In genomic region chr5:132293066-132293991, GRCh38 we compare ENCODE assay signal across 1 cellular context.
A peak's percentile ranks its signal among the peaks of the same experiment; 100 is the strongest.
TF ChIP-seq lines count a peak whose summit lies in the region.

No MANE protein-coding gene starts in this region.

TF ChIP-seq in HepG2, 621 proteins besides CTCF, POLR2A, EP300 and RAD21 (continued from another document and continues in another):
- TF ChIP-seq, protein P1, sequence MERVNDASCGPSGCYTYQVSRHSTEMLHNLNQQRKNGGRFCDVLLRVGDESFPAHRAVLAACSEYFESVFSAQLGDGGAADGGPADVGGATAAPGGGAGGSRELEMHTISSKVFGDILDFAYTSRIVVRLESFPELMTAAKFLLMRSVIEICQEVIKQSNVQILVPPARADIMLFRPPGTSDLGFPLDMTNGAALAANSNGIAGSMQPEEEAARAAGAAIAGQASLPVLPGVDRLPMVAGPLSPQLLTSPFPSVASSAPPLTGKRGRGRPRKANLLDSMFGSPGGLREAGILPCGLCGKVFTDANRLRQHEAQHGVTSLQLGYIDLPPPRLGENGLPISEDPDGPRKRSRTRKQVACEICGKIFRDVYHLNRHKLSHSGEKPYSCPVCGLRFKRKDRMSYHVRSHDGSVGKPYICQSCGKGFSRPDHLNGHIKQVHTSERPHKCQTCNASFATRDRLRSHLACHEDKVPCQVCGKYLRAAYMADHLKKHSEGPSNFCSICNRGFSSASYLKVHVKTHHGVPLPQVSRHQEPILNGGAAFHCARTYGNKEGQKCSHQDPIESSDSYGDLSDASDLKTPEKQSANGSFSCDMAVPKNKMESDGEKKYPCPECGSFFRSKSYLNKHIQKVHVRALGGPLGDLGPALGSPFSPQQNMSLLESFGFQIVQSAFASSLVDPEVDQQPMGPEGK (CRISPR knock-in tag; IDR thresholded peaks at IDR 0.05) = peak; percentile 96
- TF ChIP-seq ZNF329 (CRISPR knock-in tag; IDR thresholded peaks at IDR 0.05; ENCODE audit: low read depth) = peak; percentile 62; the same call in 1 of the 2 replicates
- TF ChIP-seq ZNF446 (CRISPR knock-in tag; IDR thresholded peaks at IDR 0.05) = no peak
- no peak for TF ChIP-seq ZFYVE20 (CRISPR knock-in tag; IDR thresholded peaks at IDR 0.05; ENCODE audit: borderline replicate concordance, low read depth)
- TF ChIP-seq ZNF20 (CRISPR knock-in tag; IDR thresholded peaks at IDR 0.05) = 0 out of 2 replicates have a peak, but pooled peaks have one; percentile 68
- no peak; the same call in 1 of the 2 replicates for TF ChIP-seq ZNF749 (CRISPR knock-in tag; IDR thresholded peaks at IDR 0.05; ENCODE audit: borderline replicate concordance)
- TF ChIP-seq, protein P2, sequence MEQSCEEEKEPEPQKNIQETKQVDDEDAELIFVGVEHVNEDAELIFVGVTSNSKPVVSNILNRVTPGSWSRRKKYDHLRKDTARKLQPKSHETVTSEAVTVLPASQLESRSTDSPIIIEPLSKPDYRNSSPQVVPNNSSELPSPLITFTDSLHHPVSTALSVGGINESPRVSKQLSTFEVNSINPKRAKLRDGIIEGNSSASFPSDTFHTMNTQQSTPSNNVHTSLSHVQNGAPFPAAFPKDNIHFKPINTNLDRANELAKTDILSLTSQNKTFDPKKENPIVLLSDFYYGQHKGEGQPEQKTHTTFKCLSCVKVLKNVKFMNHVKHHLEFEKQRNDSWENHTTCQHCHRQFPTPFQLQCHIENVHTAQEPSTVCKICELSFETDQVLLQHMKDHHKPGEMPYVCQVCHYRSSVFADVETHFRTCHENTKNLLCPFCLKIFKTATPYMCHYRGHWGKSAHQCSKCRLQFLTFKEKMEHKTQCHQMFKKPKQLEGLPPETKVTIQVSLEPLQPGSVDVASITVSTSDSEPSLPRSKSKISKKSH (CRISPR knock-in tag; IDR thresholded peaks at IDR 0.05; ENCODE audit: borderline replicate concordance) = peak; percentile 73; the same call in 1 of the 2 replicates
- TF ChIP-seq ZNF253 (CRISPR knock-in tag; IDR thresholded peaks at IDR 0.05; ENCODE audit: borderline replicate concordance) = 0 out of 2 replicates have a peak, but pooled peaks have one; percentile 80
- no peak; the same call in 1 of the 2 replicates for TF ChIP-seq ZNF747 (CRISPR knock-in tag; IDR thresholded peaks at IDR 0.05; ENCODE audit: borderline replicate concordance)
- peak; percentile 33; the same call in 1 of the 2 replicates for TF ChIP-seq HDAC2 (CRISPR knock-in tag; IDR thresholded peaks at IDR 0.05)
- TF ChIP-seq SMAD3 (CRISPR knock-in tag; IDR thresholded peaks at IDR 0.05) = peak; percentile 75; the same call in 1 of the 2 replicates
- TF ChIP-seq, protein P3, sequence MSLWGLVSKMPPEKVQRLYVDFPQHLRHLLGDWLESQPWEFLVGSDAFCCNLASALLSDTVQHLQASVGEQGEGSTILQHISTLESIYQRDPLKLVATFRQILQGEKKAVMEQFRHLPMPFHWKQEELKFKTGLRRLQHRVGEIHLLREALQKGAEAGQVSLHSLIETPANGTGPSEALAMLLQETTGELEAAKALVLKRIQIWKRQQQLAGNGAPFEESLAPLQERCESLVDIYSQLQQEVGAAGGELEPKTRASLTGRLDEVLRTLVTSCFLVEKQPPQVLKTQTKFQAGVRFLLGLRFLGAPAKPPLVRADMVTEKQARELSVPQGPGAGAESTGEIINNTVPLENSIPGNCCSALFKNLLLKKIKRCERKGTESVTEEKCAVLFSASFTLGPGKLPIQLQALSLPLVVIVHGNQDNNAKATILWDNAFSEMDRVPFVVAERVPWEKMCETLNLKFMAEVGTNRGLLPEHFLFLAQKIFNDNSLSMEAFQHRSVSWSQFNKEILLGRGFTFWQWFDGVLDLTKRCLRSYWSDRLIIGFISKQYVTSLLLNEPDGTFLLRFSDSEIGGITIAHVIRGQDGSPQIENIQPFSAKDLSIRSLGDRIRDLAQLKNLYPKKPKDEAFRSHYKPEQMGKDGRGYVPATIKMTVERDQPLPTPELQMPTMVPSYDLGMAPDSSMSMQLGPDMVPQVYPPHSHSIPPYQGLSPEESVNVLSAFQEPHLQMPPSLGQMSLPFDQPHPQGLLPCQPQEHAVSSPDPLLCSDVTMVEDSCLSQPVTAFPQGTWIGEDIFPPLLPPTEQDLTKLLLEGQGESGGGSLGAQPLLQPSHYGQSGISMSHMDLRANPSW (CRISPR knock-in tag; IDR thresholded peaks at IDR 0.05; ENCODE audit: borderline replicate concordance) = no peak
- TF ChIP-seq ZNF138 (CRISPR knock-in tag; IDR thresholded peaks at IDR 0.05; ENCODE audit: low read depth) = no peak
- TF ChIP-seq THAP8 (CRISPR knock-in tag; IDR thresholded peaks at IDR 0.05; ENCODE audit: borderline replicate concordance) = peak; percentile 95
- 0 out of 2 replicates have a peak, but pooled peaks have one; percentile 31 for TF ChIP-seq ZNF75D (CRISPR knock-in tag; IDR thresholded peaks at IDR 0.05; ENCODE audit: borderline replicate concordance)
- TF ChIP-seq SRF (IDR thresholded peaks at IDR 0.05; ENCODE audit: low read depth, low read length) = no peak
- TF ChIP-seq, protein P4, sequence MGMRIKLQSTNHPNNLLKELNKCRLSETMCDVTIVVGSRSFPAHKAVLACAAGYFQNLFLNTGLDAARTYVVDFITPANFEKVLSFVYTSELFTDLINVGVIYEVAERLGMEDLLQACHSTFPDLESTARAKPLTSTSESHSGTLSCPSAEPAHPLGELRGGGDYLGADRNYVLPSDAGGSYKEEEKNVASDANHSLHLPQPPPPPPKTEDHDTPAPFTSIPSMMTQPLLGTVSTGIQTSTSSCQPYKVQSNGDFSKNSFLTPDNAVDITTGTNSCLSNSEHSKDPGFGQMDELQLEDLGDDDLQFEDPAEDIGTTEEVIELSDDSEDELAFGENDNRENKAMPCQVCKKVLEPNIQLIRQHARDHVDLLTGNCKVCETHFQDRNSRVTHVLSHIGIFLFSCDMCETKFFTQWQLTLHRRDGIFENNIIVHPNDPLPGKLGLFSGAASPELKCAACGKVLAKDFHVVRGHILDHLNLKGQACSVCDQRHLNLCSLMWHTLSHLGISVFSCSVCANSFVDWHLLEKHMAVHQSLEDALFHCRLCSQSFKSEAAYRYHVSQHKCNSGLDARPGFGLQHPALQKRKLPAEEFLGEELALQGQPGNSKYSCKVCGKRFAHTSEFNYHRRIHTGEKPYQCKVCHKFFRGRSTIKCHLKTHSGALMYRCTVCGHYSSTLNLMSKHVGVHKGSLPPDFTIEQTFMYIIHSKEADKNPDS (CRISPR knock-in tag; IDR thresholded peaks at IDR 0.05) = no peak
- TF ChIP-seq ZBTB34 (CRISPR knock-in tag; IDR thresholded peaks at IDR 0.05) = peak; percentile 32; the same call in 1 of the 2 replicates
- TF ChIP-seq GATAD1 (CRISPR knock-in tag; IDR thresholded peaks at IDR 0.05) = no peak
- no peak; the same call in 1 of the 2 replicates for TF ChIP-seq ZKSCAN5 (CRISPR knock-in tag; IDR thresholded peaks at IDR 0.05)
- TF ChIP-seq, protein P5, sequence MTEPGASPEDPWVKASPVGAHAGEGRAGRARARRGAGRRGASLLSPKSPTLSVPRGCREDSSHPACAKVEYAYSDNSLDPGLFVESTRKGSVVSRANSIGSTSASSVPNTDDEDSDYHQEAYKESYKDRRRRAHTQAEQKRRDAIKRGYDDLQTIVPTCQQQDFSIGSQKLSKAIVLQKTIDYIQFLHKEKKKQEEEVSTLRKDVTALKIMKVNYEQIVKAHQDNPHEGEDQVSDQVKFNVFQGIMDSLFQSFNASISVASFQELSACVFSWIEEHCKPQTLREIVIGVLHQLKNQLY (CRISPR knock-in tag; IDR thresholded peaks at IDR 0.05) = no peak
- TF ChIP-seq AKNA (CRISPR knock-in tag; IDR thresholded peaks at IDR 0.05; ENCODE audit: borderline replicate concordance) = no peak
- no peak for TF ChIP-seq RFX3 (CRISPR knock-in tag; IDR thresholded peaks at IDR 0.05)
- TF ChIP-seq, protein P6, sequence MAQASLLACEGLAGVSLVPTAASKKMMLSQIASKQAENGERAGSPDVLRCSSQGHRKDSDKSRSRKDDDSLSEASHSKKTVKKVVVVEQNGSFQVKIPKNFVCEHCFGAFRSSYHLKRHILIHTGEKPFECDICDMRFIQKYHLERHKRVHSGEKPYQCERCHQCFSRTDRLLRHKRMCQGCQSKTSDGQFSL (CRISPR knock-in tag; IDR thresholded peaks at IDR 0.05) = peak; percentile 19; the same call in 1 of the 2 replicates
- TF ChIP-seq ZNF24 (IDR thresholded peaks at IDR 0.05) = no peak
- TF ChIP-seq ZNF317 (CRISPR knock-in tag; IDR thresholded peaks at IDR 0.05) = peak; percentile 87; the same call in 1 of the 2 replicates
- TF ChIP-seq ZNF891 (CRISPR knock-in tag; IDR thresholded peaks at IDR 0.05) = no peak; the same call in none of the 2 replicates
- TF ChIP-seq, protein P7, sequence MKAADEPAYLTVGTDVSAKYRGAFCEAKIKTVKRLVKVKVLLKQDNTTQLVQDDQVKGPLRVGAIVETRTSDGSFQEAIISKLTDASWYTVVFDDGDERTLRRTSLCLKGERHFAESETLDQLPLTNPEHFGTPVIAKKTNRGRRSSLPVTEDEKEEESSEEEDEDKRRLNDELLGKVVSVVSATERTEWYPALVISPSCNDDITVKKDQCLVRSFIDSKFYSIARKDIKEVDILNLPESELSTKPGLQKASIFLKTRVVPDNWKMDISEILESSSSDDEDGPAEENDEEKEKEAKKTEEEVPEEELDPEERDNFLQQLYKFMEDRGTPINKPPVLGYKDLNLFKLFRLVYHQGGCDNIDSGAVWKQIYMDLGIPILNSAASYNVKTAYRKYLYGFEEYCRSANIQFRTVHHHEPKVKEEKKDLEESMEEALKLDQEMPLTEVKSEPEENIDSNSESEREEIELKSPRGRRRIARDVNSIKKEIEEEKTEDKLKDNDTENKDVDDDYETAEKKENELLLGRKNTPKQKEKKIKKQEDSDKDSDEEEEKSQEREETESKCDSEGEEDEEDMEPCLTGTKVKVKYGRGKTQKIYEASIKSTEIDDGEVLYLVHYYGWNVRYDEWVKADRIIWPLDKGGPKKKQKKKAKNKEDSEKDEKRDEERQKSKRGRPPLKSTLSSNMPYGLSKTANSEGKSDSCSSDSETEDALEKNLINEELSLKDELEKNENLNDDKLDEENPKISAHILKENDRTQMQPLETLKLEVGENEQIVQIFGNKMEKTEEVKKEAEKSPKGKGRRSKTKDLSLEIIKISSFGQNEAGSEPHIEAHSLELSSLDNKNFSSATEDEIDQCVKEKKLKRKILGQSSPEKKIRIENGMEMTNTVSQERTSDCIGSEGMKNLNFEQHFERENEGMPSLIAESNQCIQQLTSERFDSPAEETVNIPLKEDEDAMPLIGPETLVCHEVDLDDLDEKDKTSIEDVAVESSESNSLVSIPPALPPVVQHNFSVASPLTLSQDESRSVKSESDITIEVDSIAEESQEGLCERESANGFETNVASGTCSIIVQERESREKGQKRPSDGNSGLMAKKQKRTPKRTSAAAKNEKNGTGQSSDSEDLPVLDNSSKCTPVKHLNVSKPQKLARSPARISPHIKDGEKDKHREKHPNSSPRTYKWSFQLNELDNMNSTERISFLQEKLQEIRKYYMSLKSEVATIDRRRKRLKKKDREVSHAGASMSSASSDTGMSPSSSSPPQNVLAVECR (CRISPR knock-in tag; IDR thresholded peaks at IDR 0.05; ENCODE audit: borderline replicate concordance) = no peak
- TF ChIP-seq TAF15 (IDR thresholded peaks at IDR 0.05; ENCODE audit: low read depth, low read length, poor library complexity, severe bottlenecking) = no peak
